ENCODE assay signal across 1 cellular context in the genomic region with DNA sequence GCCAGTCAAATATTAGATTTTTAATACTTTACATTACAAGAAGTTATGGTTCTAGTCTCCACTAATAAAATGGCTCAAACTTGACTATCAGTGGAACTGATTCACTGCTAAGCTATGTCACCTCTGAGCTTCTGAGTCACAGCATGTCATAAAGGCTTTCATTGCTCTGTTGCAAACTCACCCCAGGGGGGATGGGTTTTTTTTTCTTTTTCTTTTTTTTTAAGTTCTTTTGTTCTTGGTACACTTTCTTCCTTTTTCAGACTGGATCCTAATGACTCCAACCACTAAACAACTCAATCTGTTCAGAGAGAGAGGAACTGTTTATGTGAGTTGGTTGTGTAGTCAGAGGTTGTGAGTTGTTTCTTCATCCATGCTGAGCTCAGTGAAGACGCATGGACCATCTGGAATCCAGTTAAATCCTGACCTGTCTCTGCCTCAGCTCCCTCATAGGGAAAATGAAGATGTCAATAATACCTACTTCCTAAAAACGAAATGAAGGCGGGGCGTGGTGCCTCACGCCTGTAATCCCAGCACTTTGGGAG.
A peak's percentile ranks its signal among the peaks of the same experiment; 100 is the strongest.
TF ChIP-seq lines count a peak whose summit lies in the region.

No MANE protein-coding gene starts in this region.

TF ChIP-seq in K562, 482 proteins besides CTCF, POLR2A, EP300 and RAD21:
- TF ChIP-seq CXXC5 (CRISPR knock-in tag; IDR thresholded peaks at IDR 0.05) (no peak), FOSL1 (tag; conservative IDR thresholded peaks at IDR 0.05) (peak; percentile 74)
